Comparison of ENCODE assay signal across 10 cellular contexts in genomic region chr11:102560555-102561011, GRCh38. TPM values are rescaled to one million over a fixed set of nuclear protein-coding genes. Genes with fewer than 3 reads are reported as not detected.
A peak's percentile ranks its signal among the peaks of the same experiment; 100 is the strongest.
DNase-seq lines count a peak whose midpoint lies in the region; ATAC-seq, FAIRE-seq and TF ChIP-seq lines count a peak whose summit lies in the region.
"Had no signal": no experiment of that assay in that cellular context is flagged by ENCODE, and none has a peak within 500 bp of the region (broad histone marks: within the 10 kb centered on the region; RNA-seq: fewer than 3 reads in every experiment).

No MANE protein-coding gene starts in this region.

- no peak overlapping the region for H3K4me3 Mint-ChIP-seq in WTC11

- 0 out of 2 replicates have a peak, but pooled peaks cover 3% of the 10 kb centered on the region for H3K36me3 Mint-ChIP-seq in WTC11

- CTCF ChIA-PET in WTC11 (lab: Charles Lee) = no interaction called here

- H3K79me2 ChIP-seq in DOHH2 (ENCODE audit: control insufficient read depth, low read length) = no peaks in the 10 kb centered on the region
- H3K79me2 ChIP-seq: parathyroid adenoma had no signal

- no peaks in the 10 kb centered on the region for H3K9me2 ChIP-seq in DOHH2 (replicated peaks; ENCODE audit: control insufficient read depth, low read length)

- no peaks in the 10 kb centered on the region for H3K27me3 ChIP-seq in DOHH2 (ENCODE audit: control insufficient read depth, low read length)

- peaks cover 14% of the 10 kb centered on the region for H3K36me3 ChIP-seq in DOHH2 (ENCODE audit: control insufficient read depth, low read length)

- peak overlapping the region; percentile 71 for H3K4me3 ChIP-seq in DOHH2 (ENCODE audit: low read length)

- peaks cover 10% of the 10 kb centered on the region for H3K9me3 ChIP-seq in DOHH2 (ENCODE audit: control insufficient read depth, insufficient read depth, low read length)

- H3K27ac ChIP-seq in DOHH2 (ENCODE audit: low read depth, low read length) = peak overlapping the region; percentile 98
- H3K27ac ChIP-seq: parathyroid adenoma had no signal

- H3K4me1 ChIP-seq in DOHH2 (ENCODE audit: control insufficient read depth, low read length) = peaks cover 65% of the 10 kb centered on the region
- H3K4me1 ChIP-seq: parathyroid adenoma had no signal

- H3K27me3 Mint-ChIP-seq in WTC11 (ENCODE audit: low read depth) = no peaks in the 10 kb centered on the region

- FAIRE-seq in urothelium cell line (lab: Jason Lieb, UNC) = no peak

- peaks cover 16% of the 10 kb centered on the region for H3F3A ChIP-seq in DOHH2 (ENCODE audit: control insufficient read depth, insufficient read depth)

- no peak for TF ChIP-seq CTCF in DOHH2 (IDR thresholded peaks at IDR 0.05; ENCODE audit: low read depth, low read length, poor library complexity, severe bottlenecking)
- TF ChIP-seq CTCF in GM20000 (IDR thresholded peaks at IDR 0.05; ENCODE audit: extremely low read depth, missing control alignments) = no peak
- TF ChIP-seq CTCF in WTC11 (IDR thresholded peaks at IDR 0.05) = no peak

- no peaks in the 10 kb centered on the region for H4K20me1 ChIP-seq in DOHH2 (ENCODE audit: control insufficient read depth, insufficient read depth, low read depth, low read length)

- POLR2A ChIA-PET in WTC11 (lab: Charles Lee) = no interaction called here

- peak overlapping the region; percentile 44; the same call in 1 of the 2 replicates for H3K27ac Mint-ChIP-seq in WTC11

- H3K4me2 ChIP-seq in DOHH2 (ENCODE audit: low read length) = peak overlapping the region; percentile 97

- ATAC-seq in HG03521 (IDR thresholded peaks at IDR 0.05; ENCODE audit: unreplicated experiment) (peak; percentile 81), WTC11 (no peak)

- H3K4me1 Mint-ChIP-seq in WTC11 = peaks cover 41% of the 10 kb centered on the region

- no peaks in the 10 kb centered on the region; the same call in 1 of the 2 replicates for H3K9me3 Mint-ChIP-seq in WTC11

- peak; percentile 41 for DNase-seq in GM20000 (ENCODE audit: low spot score)
- no peak for DNase-seq in WTC11 (ENCODE audit: low spot score)
- DNase-seq in inferior parietal cortex (ENCODE audit: extremely low spot score) = peak; percentile 11
- DNase-seq in urothelium cell line (ENCODE audit: low spot score) = peak; percentile 49
- no peak for DNase-seq in superior temporal gyrus (ENCODE audit: extremely low spot score)
- no peak for DNase-seq in DMS 273 (lab: John Stamatoyannopoulos, UW; ENCODE audit: unreplicated experiment)

TF ChIP-seq in WTC11, 78 proteins besides CTCF, POLR2A, EP300 and RAD21:
- TF ChIP-seq TEAD1 (CRISPR knock-in tag; IDR thresholded peaks at IDR 0.05) (no peak), IRF2 (CRISPR knock-in tag; IDR thresholded peaks at IDR 0.05; ENCODE audit: borderline replicate concordance, low read depth) (no peak), STAT6 (CRISPR knock-in tag; conservative IDR thresholded peaks at IDR 0.05; ENCODE audit: low read depth) (no peak), ESRRA (CRISPR knock-in tag; IDR thresholded peaks at IDR 0.05; ENCODE audit: borderline replicate concordance) (no peak), MYBL2 (CRISPR knock-in tag; IDR thresholded peaks at IDR 0.05) (no peak), RELA (CRISPR knock-in tag; IDR thresholded peaks at IDR 0.05; ENCODE audit: borderline replicate concordance) (no peak), OVOL2 (CRISPR knock-in tag; IDR thresholded peaks at IDR 0.05; ENCODE audit: borderline replicate concordance) (no peak), ZNF416 (CRISPR knock-in tag; IDR thresholded peaks at IDR 0.05) (no peak), GRHL2 (CRISPR knock-in tag; IDR thresholded peaks at IDR 0.05; ENCODE audit: insufficient replicate concordance, severe bottlenecking) (no peak), NFATC4 (CRISPR knock-in tag; IDR thresholded peaks at IDR 0.05) (no peak), AFF4 (CRISPR knock-in tag; IDR thresholded peaks at IDR 0.05; ENCODE audit: borderline replicate concordance) (no peak)
TF ChIP-seq in WTC11: peak in this region for 0.

RNA-seq across cellular contexts. Expression of gene MMP7, which starts 30.0 kb away (rescaled TPM):
- 0.23 to 0.50 TPM (median 0.48 TPM) in 3 replicates for total RNA-seq in WTC11 (2021)
- total RNA-seq: T-helper 1 cell treated with Interleukin-12 subunit alpha and Interleukin-12 subunit beta and Interleukin-4 antibody, amounts not matched to agents 30 ng/mL and 1 ng/mL, for 36 hours had no signal

Comparison
In these comparisons a context has a peak if more than half of its experiments do, and no peak if none do; other contexts are left out.
1. DNase-seq: peak in GM20000 (single experiment), inferior parietal cortex (single experiment) and urothelium cell line (single experiment); none in WTC11 (single experiment), superior temporal gyrus (single experiment) and DMS 273 (single experiment).